In the genomic region with DNA sequence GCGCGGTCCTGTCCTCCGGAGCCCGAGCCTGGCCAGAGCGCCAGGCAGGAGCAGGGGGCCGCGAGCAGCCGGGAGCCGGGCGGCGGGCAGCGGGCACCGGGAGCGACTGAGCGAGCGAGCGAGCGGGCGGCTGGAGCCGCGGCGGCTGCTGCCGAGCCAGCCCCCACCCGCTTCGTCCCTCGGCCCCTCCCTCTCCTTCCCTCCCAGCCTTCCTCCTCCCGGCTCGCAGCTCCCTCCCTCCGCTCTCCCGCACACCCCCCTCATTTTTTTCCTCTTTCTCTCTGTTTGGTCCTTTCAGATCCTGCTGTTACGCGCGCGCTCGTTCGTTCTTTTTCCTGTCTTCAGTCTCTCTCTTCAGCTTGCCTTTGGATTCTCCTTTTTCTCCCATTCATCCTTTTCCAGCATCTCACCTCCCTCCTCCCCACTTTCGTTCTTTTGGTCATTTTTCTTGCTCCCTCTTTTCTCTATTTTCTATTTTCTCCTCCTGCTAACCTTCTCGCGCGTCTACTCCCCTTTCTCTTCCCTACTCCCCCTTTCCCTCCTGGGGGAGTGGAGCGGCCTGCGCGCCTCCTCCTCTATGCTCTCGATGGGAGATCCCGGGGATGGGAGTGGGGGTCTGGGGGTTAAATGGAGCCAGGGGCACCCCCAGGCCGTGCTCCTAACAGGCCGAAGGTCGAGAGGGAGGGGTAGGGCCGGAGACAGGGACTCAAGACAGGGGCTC, we compare ENCODE assay signal across 8 cellular contexts.
A peak's percentile ranks its signal among the peaks of the same experiment; 100 is the strongest.
DNase-seq lines count a peak whose midpoint lies in the region; ATAC-seq and TF ChIP-seq lines count a peak whose summit lies in the region.

MEGF11 (minus strand) TSS at position 108 of the 721 bp plus-strand sequence. CDS start 125,347 bp downstream, outside the sequence.

- H3K4me1 ChIP-seq in rectal smooth muscle tissue (ENCODE audit: control insufficient read depth, insufficient read depth, low read length) = no peaks in the 10 kb centered on the region

- H3K27ac ChIP-seq in rectal smooth muscle tissue (ENCODE audit: low read depth, low read length) = no peak within 1 kb of the TSS

- no peak within 1 kb of the TSS for H3K9ac ChIP-seq in rectal smooth muscle tissue (ENCODE audit: low read length)

- peak within 1 kb of the TSS; percentile 36 for H3K4me3 ChIP-seq in GM06990 (replicated peaks; ENCODE audit: low read depth, low read length)
- H3K4me3 ChIP-seq in rectal smooth muscle tissue (ENCODE audit: low read length) = peak within 1 kb of the TSS; percentile 78

- H3K27me3 ChIP-seq in GM06990 (replicated peaks; ENCODE audit: control insufficient read depth, insufficient read depth, low read length) (peaks cover 9% of the 10 kb centered on the region), rectal smooth muscle tissue (ENCODE audit: control insufficient read depth, insufficient read depth, low read length) (peaks cover 32% of the 10 kb centered on the region)

- no peak for ATAC-seq in HG03139 (IDR thresholded peaks at IDR 0.05; ENCODE audit: unreplicated experiment)

- DNase-seq in GM06990 (ENCODE audit: extremely low read depth, insufficient read length) = no peak
- DNase-seq in NCI-H1105 (lab: John Stamatoyannopoulos, UW) = peak; percentile 61
- peak; percentile 33 for DNase-seq in amniotic epithelial cell (ENCODE audit: low read depth)
- peak; percentile 36 for DNase-seq in hepatic stellate cell (ENCODE audit: low spot score)
- no peak for DNase-seq in activated gamma-delta T cell treated with Interleukin-2 at 50 U/mL for 16 hours
- DNase-seq in DMS153 treated with DMSO at 0.1 percent for 48 hours (lab: John Stamatoyannopoulos, UW; ENCODE audit: unreplicated experiment) = no peak

- H3K36me3 ChIP-seq in GM06990 (ENCODE audit: control insufficient read depth, insufficient read depth, low read length) (no peaks in the 10 kb centered on the region), rectal smooth muscle tissue (ENCODE audit: control insufficient read depth, insufficient read depth, low read length) (no peaks in the 10 kb centered on the region)

- no peak for TF ChIP-seq CTCF in GM06990 (IDR thresholded peaks at IDR 0.05; ENCODE audit: insufficient read depth, low read length, poor library complexity, severe bottlenecking)

Comparison
In these comparisons a context has a peak if more than half of its experiments do, and no peak if none do; other contexts are left out.
1. DNase-seq: peak in NCI-H1105 (single experiment), amniotic epithelial cell (single experiment) and hepatic stellate cell (single experiment); none in GM06990 (single experiment), activated gamma-delta T cell treated with Interleukin-2 at 50 U/mL for 16 hours (single experiment) and DMS153 treated with DMSO at 0.1 percent for 48 hours (single experiment).